21 cellular contexts compared by ENCODE assay signal in the genomic region with DNA sequence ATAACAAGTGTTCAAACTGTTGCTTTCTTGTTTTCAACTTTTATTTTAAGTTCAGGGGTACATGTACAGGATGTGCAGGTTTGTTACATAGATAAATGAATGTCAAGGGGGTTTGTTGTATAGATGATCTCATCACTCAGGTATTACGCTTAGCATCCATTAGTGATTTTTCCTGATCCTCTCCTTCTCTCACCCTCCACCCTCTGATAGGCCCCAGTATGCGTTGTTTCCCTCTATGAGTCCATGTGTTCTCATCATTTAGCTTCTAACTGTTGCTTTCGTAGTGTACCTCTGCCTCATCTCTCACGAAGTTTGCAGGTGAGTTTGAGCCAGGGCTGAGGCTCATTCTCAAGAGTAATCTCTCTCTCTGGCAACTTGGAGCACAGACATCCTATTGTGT. TPM values are rescaled to one million over a fixed set of nuclear protein-coding genes. Genes with fewer than 3 reads are reported as not detected.
DNase-seq lines count a peak whose midpoint lies in the region; ATAC-seq and TF ChIP-seq lines count a peak whose summit lies in the region.
"Had no signal": no experiment of that assay in that cellular context is flagged by ENCODE, and none has a peak within 500 bp of the region (broad histone marks: within the 10 kb centered on the region; RNA-seq: fewer than 3 reads in every experiment).

No MANE protein-coding gene starts in this region.

- H3K9me2 ChIP-seq in MM.1S (replicated peaks; ENCODE audit: insufficient read depth, low read length) = no peaks in the 10 kb centered on the region

- H3K9me3 ChIP-seq in RWPE2 (ENCODE audit: severe bottlenecking) = no peaks in the 10 kb centered on the region
- H3K9me3 ChIP-seq in mesenchymal stem cell (ENCODE audit: control insufficient read depth, low read length) = no peaks in the 10 kb centered on the region
- no peaks in the 10 kb centered on the region for H3K9me3 ChIP-seq in MM.1S (replicated peaks; ENCODE audit: insufficient read depth, low read length)
- H3K9me3 ChIP-seq: A549, Caco-2 had no signal

- no peaks in the 10 kb centered on the region for H3K27me3 ChIP-seq in RWPE2 (ENCODE audit: insufficient read depth, poor library complexity, severe bottlenecking)
- H3K27me3 ChIP-seq in mesenchymal stem cell (ENCODE audit: control insufficient read depth in 1 of 2, insufficient read depth in 1 of 2, low read length in 2 of 2) = no peaks in the 10 kb centered on the region
- no peaks in the 10 kb centered on the region for H3K27me3 ChIP-seq in MM.1S (replicated peaks; ENCODE audit: insufficient read depth, low read length)

- H3K36me3 ChIP-seq in RWPE2 (ENCODE audit: low read depth) (no peaks in the 10 kb centered on the region), mesenchymal stem cell (ENCODE audit: control insufficient read depth in 1 of 2, insufficient read depth in 2 of 2, low read depth in 1 of 2, low read length in 2 of 2) (no peaks in the 10 kb centered on the region), MM.1S (replicated peaks; ENCODE audit: insufficient read depth, low read length) (no peaks in the 10 kb centered on the region)

- H3K4ac ChIP-seq in mesenchymal stem cell (ENCODE audit: low read depth in 1 of 2, low read length in 2 of 2) = no peak overlapping the region

- H3K14ac ChIP-seq in mesenchymal stem cell (ENCODE audit: low read length in 2 of 2) = peak overlapping the region in 1 of 2 experiments; percentile 4

- peak overlapping the region in 1 of 2 experiments; percentile 28 for H3K18ac ChIP-seq in mesenchymal stem cell (ENCODE audit: low read depth in 1 of 2, low read length in 2 of 2)

- no peak overlapping the region for H2BK15ac ChIP-seq in mesenchymal stem cell (ENCODE audit: low read depth, poor library complexity, severe bottlenecking)

- no peak overlapping the region for H3K23ac ChIP-seq in mesenchymal stem cell (ENCODE audit: low read length in 2 of 2)

- H3F3A ChIP-seq in MM.1S (ENCODE audit: insufficient read depth, low read length) = no peaks in the 10 kb centered on the region

- DNase-seq in EL (peak; percentile 34), RWPE2 (ENCODE audit: low spot score) (no peak), epithelial cell of esophagus (ENCODE audit: low read depth) (peak; percentile 6), mesenchymal stem cell (peak; percentile 24), MM.1S (no peak), T1000 (lab: John Stamatoyannopoulos, UW) (no peak), mucosa of gallbladder (ENCODE audit: low spot score) (no peak), cerebellar nuclear complex (lab: John Stamatoyannopoulos, UW) (no peak)
- DNase-seq: Caco-2, DMS53, GM23248, NCI-H1417, NCI-H2029, NCI-H2171 treated with DMSO at 0.1 percent for 48 hours, NCI-H510A, NCI-H82, SIG-M5 had no signal

- TF ChIP-seq CTCF in RWPE2 (IDR thresholded peaks at IDR 0.05; ENCODE audit: poor library complexity, severe bottlenecking) (no peak), epithelial cell of esophagus (IDR thresholded peaks at IDR 0.05; ENCODE audit: insufficient read depth, low read depth, low read length, missing control alignments) (no peak), MM.1S (IDR thresholded peaks at IDR 0.05; ENCODE audit: low read length) (no peak)

- H2BK5ac ChIP-seq in mesenchymal stem cell (ENCODE audit: low read depth, low read length, poor library complexity, severe bottlenecking) = no peak overlapping the region

- H3K9ac ChIP-seq in mesenchymal stem cell (ENCODE audit: low read length) (no peak overlapping the region), MM.1S (ENCODE audit: low read length) (no peak overlapping the region)
- H3K9ac ChIP-seq: GM23248 had no signal

- no peak overlapping the region for H2BK12ac ChIP-seq in mesenchymal stem cell (ENCODE audit: low read length in 2 of 2)

- no peak overlapping the region for H3K27ac ChIP-seq in RWPE2 (ENCODE audit: poor library complexity, severe bottlenecking)
- H3K27ac ChIP-seq in mesenchymal stem cell (ENCODE audit: low read length, poor library complexity, severe bottlenecking) = no peak overlapping the region
- H3K27ac ChIP-seq in MM.1S (ENCODE audit: low read length) = no peak overlapping the region
- H3K27ac ChIP-seq: A549, C4-2B, GM23248 had no signal

- no peak overlapping the region for H2AK5ac ChIP-seq in mesenchymal stem cell (ENCODE audit: low read length, severe bottlenecking)

- no peak overlapping the region for H2AFZ ChIP-seq in mesenchymal stem cell (ENCODE audit: low read depth, low read length)
- H2AFZ ChIP-seq in MM.1S (ENCODE audit: low read length) = no peak overlapping the region
- H2AFZ ChIP-seq: GM23248 had no signal

- H3K4me3 ChIP-seq in RWPE2 (ENCODE audit: severe bottlenecking) (no peak overlapping the region), epithelial cell of esophagus (ENCODE audit: low read length) (no peak overlapping the region), mesenchymal stem cell (ENCODE audit: insufficient read depth in 1 of 2, low read depth in 1 of 2, low read length in 2 of 2) (no peak overlapping the region), MM.1S (ENCODE audit: low read length) (no peak overlapping the region)
- H3K4me3 ChIP-seq: A549, GM12878, GM23248 had no signal

- no peaks in the 10 kb centered on the region for H3K79me2 ChIP-seq in MM.1S (ENCODE audit: low read length)

- WGBS in mesenchymal stem cell = 29% methylated on average over 4 of the region's 4 CpGs

- no peaks in the 10 kb centered on the region for H4K20me1 ChIP-seq in MM.1S (ENCODE audit: insufficient read depth, low read length)

- H3K79me1 ChIP-seq in mesenchymal stem cell (replicated peaks; ENCODE audit: low read length, poor library complexity, severe bottlenecking) = no peaks in the 10 kb centered on the region

- peaks cover 7% of the 10 kb centered on the region for H3K4me1 ChIP-seq in RWPE2 (ENCODE audit: insufficient read depth, poor library complexity, severe bottlenecking)
- no peaks in the 10 kb centered on the region for H3K4me1 ChIP-seq in mesenchymal stem cell (ENCODE audit: control insufficient read depth, insufficient read depth, low read depth, low read length)
- no peaks in the 10 kb centered on the region for H3K4me1 ChIP-seq in MM.1S (ENCODE audit: low read length)
- H3K4me1 ChIP-seq: A549, Caco-2 had no signal

- peak; percentile 41; the same call in 2 of the 3 replicates for ATAC-seq in RWPE2 (ENCODE audit: low read depth)
- ATAC-seq: A549, GM12878 had no signal

- peak overlapping the region; percentile 52 for H4K8ac ChIP-seq in mesenchymal stem cell (ENCODE audit: low read length)

- no peak overlapping the region for H2BK120ac ChIP-seq in mesenchymal stem cell (ENCODE audit: low read depth, low read length)

- H4K91ac ChIP-seq in mesenchymal stem cell (ENCODE audit: low read length) = no peak overlapping the region

- no peak overlapping the region for H3K4me2 ChIP-seq in mesenchymal stem cell (ENCODE audit: low read length, poor library complexity, severe bottlenecking)
- H3K4me2 ChIP-seq in MM.1S (ENCODE audit: low read depth, low read length) = no peak overlapping the region
- H3K4me2 ChIP-seq: A549 had no signal

RNA-seq across cellular contexts. Expression of a gene that starts 4.6 kb away (rescaled TPM):
- 0.06 TPM for polyA plus RNA-seq in mesenchymal stem cell (2013, experiment 1 of 2)
- not detected for polyA plus RNA-seq in mesenchymal stem cell (2013, experiment 2 of 2)
- total RNA-seq in mucosa of gallbladder = 4.0 TPM
- total RNA-seq: Caco-2, G401, GM23248 had no signal
- polyA plus RNA-seq: GM23248 had no signal

RNA-seq across cellular contexts. Expression of a gene that starts 19.8 kb away (rescaled TPM):
- not detected for polyA plus RNA-seq in mesenchymal stem cell (2013, experiment 1 of 2)
- not detected for polyA plus RNA-seq in mesenchymal stem cell (2013, experiment 2 of 2)
- total RNA-seq in mucosa of gallbladder = 13.2 TPM
- total RNA-seq: Caco-2, G401, GM23248 had no signal
- polyA plus RNA-seq: A549, GM23248 had no signal

RNA-seq across cellular contexts. Expression of a gene that starts 24.7 kb away (rescaled TPM):
- not detected for polyA plus RNA-seq in mesenchymal stem cell (2013, experiment 1 of 2)
- not detected for polyA plus RNA-seq in mesenchymal stem cell (2013, experiment 2 of 2)
- total RNA-seq in mucosa of gallbladder = 3.3 TPM
- total RNA-seq: Caco-2, G401, GM23248 had no signal
- polyA plus RNA-seq: A549, GM23248 had no signal

RNA-seq across cellular contexts. Expression of a gene that starts 27.4 kb away (rescaled TPM):
- polyA plus RNA-seq in mesenchymal stem cell (2013, experiment 1 of 2) = not detected
- polyA plus RNA-seq in mesenchymal stem cell (2013, experiment 2 of 2) = not detected
- 0.23 TPM for total RNA-seq in mucosa of gallbladder
- total RNA-seq: Caco-2, G401, GM23248 had no signal
- polyA plus RNA-seq: A549, GM23248 had no signal

RNA-seq across cellular contexts. Expression of a gene that starts 40.1 kb away (rescaled TPM):
- 0.10 TPM for polyA plus RNA-seq in mesenchymal stem cell (2013, experiment 1 of 2)
- polyA plus RNA-seq in mesenchymal stem cell (2013, experiment 2 of 2) = 0.29 TPM
- total RNA-seq in mucosa of gallbladder = 0.72 TPM
- total RNA-seq: Caco-2, G401, GM12878, GM23248 had no signal
- polyA plus RNA-seq: A549, GM23248 had no signal

Comparison
In these comparisons a context has a peak if more than half of its experiments do, and no peak if none do; other contexts are left out.
1. DNase-seq: peak in EL (single experiment), epithelial cell of esophagus (single experiment) and mesenchymal stem cell (single experiment); none in RWPE2 (single experiment), MM.1S (single experiment), T1000 (single experiment), mucosa of gallbladder (single experiment) and cerebellar nuclear complex (0 of 2).